In the genomic region with DNA sequence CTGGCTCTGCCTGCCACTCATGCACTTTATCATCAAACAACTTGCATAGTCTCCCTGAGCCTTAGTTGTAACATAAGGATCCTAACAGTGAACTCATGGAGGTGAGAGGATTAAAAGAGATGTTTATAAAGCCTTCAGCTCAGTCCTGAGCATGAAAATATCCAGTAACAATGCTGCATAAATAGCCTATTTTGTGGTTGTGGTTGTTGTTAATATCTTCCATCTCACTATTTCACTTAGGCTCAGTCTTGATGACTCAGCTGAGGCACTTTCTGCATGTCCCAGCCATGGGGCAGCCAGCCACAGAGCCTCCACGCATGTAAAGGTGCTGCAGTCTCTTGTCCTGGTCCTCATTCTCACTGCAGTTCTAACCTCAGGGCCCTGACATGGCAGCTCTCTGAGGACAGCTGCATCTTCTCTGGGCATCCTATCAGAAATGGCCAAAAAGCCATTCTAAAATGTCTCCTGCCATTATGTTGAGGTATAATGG, we compare ENCODE assay signal across 17 cellular contexts.
DNase-seq lines count a peak whose midpoint lies in the region; ATAC-seq, FAIRE-seq and TF ChIP-seq lines count a peak whose summit lies in the region.
"Had no signal": no experiment of that assay in that cellular context is flagged by ENCODE, and none has a peak within 500 bp of the region (broad histone marks: within the 10 kb centered on the region; RNA-seq: fewer than 3 reads in every experiment).

No MANE protein-coding gene starts in this region.

- H3K36me3 ChIP-seq in IMR-90 (ENCODE audit: control insufficient read depth, insufficient read depth, low read length): no peaks in the 10 kb centered on the region
- H3K36me3 ChIP-seq in mesenchymal stem cell (ENCODE audit: control insufficient read depth in 1 of 2, insufficient read depth in 2 of 2, low read depth in 1 of 2, low read length in 2 of 2): no peaks in the 10 kb centered on the region

- H2BK12ac ChIP-seq in mesenchymal stem cell (ENCODE audit: low read length in 2 of 2): no peak overlapping the region

- no peak for TF ChIP-seq POLR2A in A549 (IDR thresholded peaks at IDR 0.05; ENCODE audit: low read length)
- TF ChIP-seq POLR2A in IMR-90 (IDR thresholded peaks at IDR 0.05; ENCODE audit: low read depth, low read length): no peak

- no peak overlapping the region for H2BK120ac ChIP-seq in IMR-90 (ENCODE audit: low read depth, low read length)
- H2BK120ac ChIP-seq in mesenchymal stem cell (ENCODE audit: low read depth, low read length): no peak overlapping the region

- H3K4me1 ChIP-seq in A549: peaks cover 35% of the 10 kb centered on the region
- no peaks in the 10 kb centered on the region for H3K4me1 ChIP-seq in IMR-90 (ENCODE audit: control insufficient read depth, insufficient read depth, low read length)
- peaks cover 9% of the 10 kb centered on the region for H3K4me1 ChIP-seq in mesenchymal stem cell (ENCODE audit: control insufficient read depth, insufficient read depth, low read depth, low read length)

- no peak for TF ChIP-seq EP300 in A549 (IDR thresholded peaks at IDR 0.05)

- H4K91ac ChIP-seq in IMR-90 (ENCODE audit: insufficient read depth, low read depth, low read length) (no peak overlapping the region), mesenchymal stem cell (ENCODE audit: low read length) (no peak overlapping the region)

- peak overlapping the region; percentile 78 to 79 for H3K27ac ChIP-seq in A549
- H3K27ac ChIP-seq in IMR-90 (ENCODE audit: insufficient read depth, low read length): no peak overlapping the region
- H3K27ac ChIP-seq in mesenchymal stem cell (ENCODE audit: low read length, poor library complexity, severe bottlenecking): peak overlapping the region; percentile 77

- POLR2A ChIA-PET in A549 (lab: Yijun Ruan, JAX) (no interaction called here), IMR-90 (lab: Charles Lee; ENCODE audit: unreplicated experiment) (no interaction called here)

- no peak overlapping the region for H2AK5ac ChIP-seq in IMR-90 (ENCODE audit: low read depth, low read length)
- H2AK5ac ChIP-seq in mesenchymal stem cell (ENCODE audit: low read length, severe bottlenecking): no peak overlapping the region

- H3K9me3 ChIP-seq in A549 (peaks cover 4% of the 10 kb centered on the region; the same call in 1 of the 3 replicates), IMR-90 (ENCODE audit: control insufficient read depth, insufficient read depth, low read length) (no peaks in the 10 kb centered on the region), mesenchymal stem cell (ENCODE audit: control insufficient read depth, low read length) (peaks cover 5% of the 10 kb centered on the region)

- H4K8ac ChIP-seq in IMR-90 (ENCODE audit: low read depth in 2 of 2, low read length in 2 of 2): no peak overlapping the region
- no peak overlapping the region for H4K8ac ChIP-seq in mesenchymal stem cell (ENCODE audit: low read length)

- H2AFZ ChIP-seq in IMR-90 (replicated peaks; ENCODE audit: low read length, poor library complexity) (no peak overlapping the region), mesenchymal stem cell (ENCODE audit: low read depth, low read length) (no peak overlapping the region)

- BruUV-seq in IMR-90 (replicated peaks; lab: Mats Ljungman, UMichigan): no TSS peak

- no peak overlapping the region for H3K56ac ChIP-seq in IMR-90 (ENCODE audit: extremely low read depth, insufficient read depth, low read length)

- TF ChIP-seq RAD21 in A549 (conservative IDR thresholded peaks at IDR 0.05 in 1 of 2, IDR thresholded peaks at IDR 0.05 in 1 of 2) (no peak), IMR-90 (IDR thresholded peaks at IDR 0.05; ENCODE audit: low read length) (no peak)

- H3K4ac ChIP-seq in IMR-90 (ENCODE audit: low read depth, low read length) (no peak overlapping the region), mesenchymal stem cell (ENCODE audit: low read depth in 1 of 2, low read length in 2 of 2) (no peak overlapping the region)

- H2AK9ac ChIP-seq in IMR-90 (replicated peaks; ENCODE audit: low read depth, low read length, poor library complexity): no peak overlapping the region

- no peak overlapping the region for H3K14ac ChIP-seq in IMR-90 (replicated peaks; ENCODE audit: low read depth, low read length)
- H3K14ac ChIP-seq in mesenchymal stem cell (ENCODE audit: low read length in 2 of 2): no peak overlapping the region

- no peak overlapping the region for H2BK15ac ChIP-seq in IMR-90 (ENCODE audit: low read depth, low read length)
- no peak overlapping the region for H2BK15ac ChIP-seq in mesenchymal stem cell (ENCODE audit: low read depth, poor library complexity, severe bottlenecking)

- intact Hi-C loops in IMR-90 (cut with micrococcal nuclease): no loop called here

- ATAC-seq in A549: peak; percentile 16 to 17; a peak in 3 of 6 replicates
- ATAC-seq in IMR-90 (ENCODE audit: low read depth): 0 out of 2 replicates have a peak, but pooled peaks have one; percentile 21

- H2BK20ac ChIP-seq in IMR-90 (ENCODE audit: low read depth, low read length): no peak overlapping the region

- H3K9ac ChIP-seq in IMR-90 (ENCODE audit: low read depth, low read length) (no peak overlapping the region), mesenchymal stem cell (ENCODE audit: low read length) (no peak overlapping the region)

- 81% methylated on average over 1 of the region's 1 CpG for WGBS in A549 (ENCODE audit: missing lambda C conversion rate)
- 80% methylated on average over 1 of the region's 1 CpG; no CpG with 5 or more reads in 1 of the 2 experiments for WGBS in IMR-90 (ENCODE audit: extremely low coverage in 2 of 2, insufficient read length in 1 of 2), 2 experiments
- WGBS in mesenchymal stem cell: 72% methylated on average over 1 of the region's 1 CpG

- DNase-seq in A549 (ENCODE audit: low read depth in 1 of 2, low spot score in 1 of 2) (no peak), IMR-90 (no peak), amniotic epithelial cell (ENCODE audit: low read depth) (peak; percentile 19), mesenchymal stem cell (no peak), cerebellar cortex (ENCODE audit: low spot score) (no peak), NCI-H345 (lab: John Stamatoyannopoulos, UW) (no peak), NCI-H146 (lab: John Stamatoyannopoulos, UW) (no peak)
- DNase-seq in stimulated activated CD8-positive, alpha-beta memory T cell treated with anti-CD3 and anti-CD28 coated beads, Interleukin-4, amount 100 ng/mL, for 48 hours: no peak
- DNase-seq: C1 segment of cervical spinal cord, DMS153, HFFc6, NCI-H1417 treated with DMSO at 0.1 percent for 48 hours, NCI-H2029 treated with DMSO at 0.1 percent for 48 hours, NCI-H510A treated with DMSO at 0.1 percent for 48 hours, NCI-H82 had no signal

- no peaks in the 10 kb centered on the region for H3K79me1 ChIP-seq in IMR-90 (ENCODE audit: low read depth in 1 of 2, low read length in 2 of 2)
- no peaks in the 10 kb centered on the region for H3K79me1 ChIP-seq in mesenchymal stem cell (replicated peaks; ENCODE audit: low read length, poor library complexity, severe bottlenecking)

- H4K5ac ChIP-seq in IMR-90 (ENCODE audit: low read depth, low read length): no peak overlapping the region

- CTCF ChIA-PET in A549 (lab: Yijun Ruan, JAX): interaction anchor here (1.1 to 3.7 kb wide), 4 partner anchors 12 to 196 kb away, joined by 3 to 19 read pairs (median 4); no protein-coding TSS in a partner anchor
- CTCF ChIA-PET in IMR-90 (lab: Yijun Ruan, JAX): no interaction called here

- H4K20me1 ChIP-seq in IMR-90 (ENCODE audit: insufficient read depth, low read length): no peaks in the 10 kb centered on the region

- H2BK5ac ChIP-seq in IMR-90 (ENCODE audit: low read depth, low read length, poor library complexity, severe bottlenecking) (no peak overlapping the region), mesenchymal stem cell (ENCODE audit: low read depth, low read length, poor library complexity, severe bottlenecking) (no peak overlapping the region)

- in situ Hi-C loops in IMR-90 (cut with MboI; ENCODE audit: low sequenced_read_pairs): no loop called here

- peak overlapping the region; percentile 69 for H3K4me2 ChIP-seq in A549
- no peak overlapping the region for H3K4me2 ChIP-seq in IMR-90 (ENCODE audit: low read depth, low read length)
- H3K4me2 ChIP-seq in mesenchymal stem cell (ENCODE audit: low read length, poor library complexity, severe bottlenecking): no peak overlapping the region

- no peak overlapping the region for H3K4me3 ChIP-seq in A549
- H3K4me3 ChIP-seq in IMR-90 (ENCODE audit: insufficient read depth, low read depth, low read length): no peak overlapping the region
- no peak overlapping the region for H3K4me3 ChIP-seq in mesenchymal stem cell (ENCODE audit: insufficient read depth in 1 of 2, low read depth in 1 of 2, low read length in 2 of 2)

- dilution Hi-C loops in IMR-90 (cut with HindIII; ENCODE audit: low sequenced_read_pairs, unreplicated experiment): no loop called here

- FAIRE-seq in A549 (lab: Jason Lieb, UNC): no peak
- FAIRE-seq: A204.1, H54 had no signal

- H3K23ac ChIP-seq in IMR-90 (ENCODE audit: low read depth, low read length) (no peak overlapping the region), mesenchymal stem cell (ENCODE audit: low read length in 2 of 2) (no peak overlapping the region)

- H3K27me3 ChIP-seq in IMR-90 (ENCODE audit: control insufficient read depth, insufficient read depth, low read length) (peaks cover 10% of the 10 kb centered on the region), mesenchymal stem cell (ENCODE audit: control insufficient read depth in 1 of 2, insufficient read depth in 1 of 2, low read length in 2 of 2) (peaks cover 7 to 20% of the 10 kb centered on the region in 2 experiments)

- no peak for TF ChIP-seq CTCF in A549 (IDR thresholded peaks at IDR 0.05)
- TF ChIP-seq CTCF in IMR-90 (conservative IDR thresholded peaks at IDR 0.05; ENCODE audit: low read depth, low read length): no peak

- H3K9me1 ChIP-seq in IMR-90 (ENCODE audit: insufficient read depth, low read length): no peaks in the 10 kb centered on the region

- H3K18ac ChIP-seq in IMR-90 (ENCODE audit: low read depth, low read length): no peak overlapping the region
- no peak overlapping the region for H3K18ac ChIP-seq in mesenchymal stem cell (ENCODE audit: low read depth in 1 of 2, low read length in 2 of 2)

TF ChIP-seq in A549, 52 proteins besides CTCF, POLR2A, EP300 and RAD21:
- TF ChIP-seq MAFK (IDR thresholded peaks at IDR 0.05; ENCODE audit: partially characterized antibody): peak; percentile 20
- no peak for TF ChIP-seq CEBPB (IDR thresholded peaks at IDR 0.05)

TF ChIP-seq in IMR-90, 13 proteins besides CTCF, POLR2A, EP300 and RAD21 (continues in another document):
- no peak for TF ChIP-seq MXI1 (IDR thresholded peaks at IDR 0.05; ENCODE audit: borderline replicate concordance, low read depth, low read length)
- no peak for TF ChIP-seq NFE2L2 (IDR thresholded peaks at IDR 0.05; ENCODE audit: low read depth, low read length)
- no peak for TF ChIP-seq CHD1 (IDR thresholded peaks at IDR 0.05; ENCODE audit: low read depth, low read length)
- TF ChIP-seq MAFK (IDR thresholded peaks at IDR 0.05; ENCODE audit: low read depth, low read length): no peak
- no peak for TF ChIP-seq BHLHE40 (IDR thresholded peaks at IDR 0.05; ENCODE audit: low read depth, low read length)
- TF ChIP-seq SMC3 (IDR thresholded peaks at IDR 0.05; ENCODE audit: low read depth, low read length): no peak
